In genomic region chr11:117856892-117857291, GRCh38 we compare ENCODE assay signal across 13 cellular contexts. TPM values are rescaled to one million over a fixed set of nuclear protein-coding genes. Genes with fewer than 3 reads are reported as not detected.
"Had no signal": no experiment of that assay in that cellular context is flagged by ENCODE, and none has a peak within 500 bp of the region (broad histone marks: within the 10 kb centered on the region; RNA-seq: fewer than 3 reads in every experiment).

No MANE protein-coding gene starts in this region.

- H3K27ac ChIP-seq: right lobe of liver had no signal

- H3K36me3 ChIP-seq: right lobe of liver, thyroid gland had no signal

- H3K9me3 ChIP-seq: right lobe of liver, thyroid gland had no signal

- H3K4me3 ChIP-seq: lung, right lobe of liver, thyroid gland had no signal

- ATAC-seq: right lobe of liver had no signal

- H3K4me1 ChIP-seq: right lobe of liver had no signal

- H3K27me3 ChIP-seq: right lobe of liver, thyroid gland had no signal

- DNase-seq: activated CD4-positive, alpha-beta memory T cell treated with anti-CD3 and anti-CD28 coated beads for 36 hours; activated CD4-positive, alpha-beta T cell treated with anti-CD3 and anti-CD28 coated beads for 1 hour; activated naive CD4-positive, alpha-beta T cell treated with anti-CD3 and anti-CD28 coated beads for 36 hours; erythroblast; naive B cell; stimulated activated CD4-positive, alpha-beta T cell treated with anti-CD3 and anti-CD28 coated beads, Interleukin-2, amount 100 ng/mL, for 24 hours; stimulated activated naive CD4-positive, alpha-beta T cell treated with Interleukin-2 at 50 U/mL for 16 hours; thyroid gland had no signal

RNA-seq across cellular contexts. Expression of gene FXYD6, which starts 19.6 kb away (rescaled TPM):
- total RNA-seq: activated naive CD4-positive, alpha-beta T cell treated with anti-CD3 and anti-CD28 coated beads for 36 hours; activated T-helper 1 cell treated with anti-CD3 and anti-CD28 coated beads, Interleukin-12 subunit alpha, Interleukin-12 subunit beta, Interleukin-2, Interleukin-4 antibody, amounts not matched to agents 30 ng/mL and 10 ng/mL and 1 ng/mL, durations not matched to agents 14 hours and 24 hours and 36 hours; T-helper 2 cell treated with Interferon-gamma antibody and Interleukin-4, amounts not matched to agents 100 ng/mL and 5 ng/mL, for 36 hours had no signal

RNA-seq across cellular contexts. Expression of gene FXYD2, which starts 32.3 kb away (rescaled TPM):
- total RNA-seq: activated CD4-positive, alpha-beta memory T cell treated with anti-CD3 and anti-CD28 coated beads for 36 hours had no signal

RNA-seq across cellular contexts. Expression of gene DSCAML1, which starts 59.9 kb away (rescaled TPM):
- total RNA-seq: activated T-helper 1 cell treated with anti-CD3 and anti-CD28 coated beads, Interleukin-12 subunit alpha, Interleukin-12 subunit beta, Interleukin-2, Interleukin-4 antibody, amounts not matched to agents 30 ng/mL and 10 ng/mL and 1 ng/mL, durations not matched to agents 14 hours and 24 hours and 36 hours; glomerular endothelial cell had no signal
